ENCODE assay signal across 13 cellular contexts in genomic region chr10:118571123-118571522, GRCh38. TPM values are rescaled to one million over a fixed set of nuclear protein-coding genes. Genes with fewer than 3 reads are reported as not detected.
A peak's percentile ranks its signal among the peaks of the same experiment; 100 is the strongest.
DNase-seq lines count a peak whose midpoint lies in the region; TF ChIP-seq lines count a peak whose summit lies in the region.
"Had no signal": no experiment of that assay in that cellular context is flagged by ENCODE, and none has a peak within 500 bp of the region (broad histone marks: within the 10 kb centered on the region; RNA-seq: fewer than 3 reads in every experiment).

No MANE protein-coding gene starts in this region.

- DNase-seq in adipocyte (ENCODE audit: low read depth) = peak; percentile 73
- peak; percentile 80 for DNase-seq in fibroblast of peridontal ligament (ENCODE audit: extremely low read depth)
- DNase-seq in neural progenitor cell (ENCODE audit: low spot score) = peak; percentile 14
- DNase-seq in transverse colon = no peak
- DNase-seq in KG1 (lab: John Stamatoyannopoulos, UW) = no peak
- no peak for DNase-seq in NCI-H510A treated with DMSO at 0.1 percent for 48 hours (lab: John Stamatoyannopoulos, UW)
- no peak for DNase-seq in RPMI8226
- DNase-seq: amniotic stem cell; endodermal cell; NCI-H1105 treated with DMSO at 0.1 percent for 48 hours; NCI-H510A; stimulated activated naive CD8-positive, alpha-beta T cell treated with anti-CD3 and anti-CD28 coated beads, Interleukin-15, Interleukin-2, amounts not matched to agents 100 U/mL and 50 U/mL, for 24 hours had no signal

- no peaks in the 10 kb centered on the region for H3K9me3 ChIP-seq in adipocyte (ENCODE audit: control insufficient read depth, low read length)
- H3K9me3 ChIP-seq in neural progenitor cell (ENCODE audit: low read depth) = no peaks in the 10 kb centered on the region
- no peaks in the 10 kb centered on the region for H3K9me3 ChIP-seq in transverse colon

- no peaks in the 10 kb centered on the region for H3K79me2 ChIP-seq in neural progenitor cell (ENCODE audit: low read depth)

- WGBS in transverse colon (ENCODE audit: low coverage in 1 of 2), 2 donors = 43% methylated on average over 3 of the region's 3 CpGs; no CpG with 5 or more reads in 1 of the 2 donors

- TF ChIP-seq CTCF in neural progenitor cell (IDR thresholded peaks at IDR 0.05) = no peak
- TF ChIP-seq CTCF in transverse colon (IDR thresholded peaks at IDR 0.05) = no peak

- TF ChIP-seq POLR2A in transverse colon (IDR thresholded peaks at IDR 0.05) = no peak

- intact Hi-C loops in transverse colon (cut with DNase I; ENCODE audit: low total_unique reads) = loop anchor here (5.0 kb wide), 1 partner anchor 66 kb away; no protein-coding TSS in a partner anchor

- no peaks in the 10 kb centered on the region for H3K9me3 Mint-ChIP-seq in neural progenitor cell
- H3K9me3 Mint-ChIP-seq: endodermal cell had no signal

- no peak overlapping the region for H3K27ac ChIP-seq in neural progenitor cell
- peak overlapping the region; percentile 36 to 71 (median 48) for H3K27ac ChIP-seq in transverse colon

- H3K4me3 ChIP-seq in adipocyte (ENCODE audit: low read length) (peak overlapping the region; percentile 49), neural progenitor cell (no peak overlapping the region), transverse colon (no peak overlapping the region)

- H2AFZ ChIP-seq in neural progenitor cell (replicated peaks) = no peak overlapping the region

- H3K4me1 ChIP-seq in adipocyte (ENCODE audit: control insufficient read depth, insufficient read depth, low read length) = peaks cover 43% of the 10 kb centered on the region
- H3K4me1 ChIP-seq in neural progenitor cell = no peaks in the 10 kb centered on the region
- peaks cover 0 to 21% (median 5%) of the 10 kb centered on the region in 4 donors for H3K4me1 ChIP-seq in transverse colon

- H3K9ac ChIP-seq in adipocyte (ENCODE audit: low read length) (peak overlapping the region; percentile 55), neural progenitor cell (no peak overlapping the region)

- peaks cover 8% of the 10 kb centered on the region for H3K4me1 Mint-ChIP-seq in neural progenitor cell
- H3K4me1 Mint-ChIP-seq: endodermal cell had no signal

- no peak for TF ChIP-seq EP300 in transverse colon (IDR thresholded peaks at IDR 0.05; ENCODE audit: low read depth)

- H3K4me2 ChIP-seq in neural progenitor cell = no peak overlapping the region

- no peaks in the 10 kb centered on the region for H3K36me3 Mint-ChIP-seq in neural progenitor cell

- H3K36me3 ChIP-seq in adipocyte (ENCODE audit: control insufficient read depth, insufficient read depth, low read length, severe bottlenecking) = no peaks in the 10 kb centered on the region
- no peaks in the 10 kb centered on the region for H3K36me3 ChIP-seq in neural progenitor cell
- H3K36me3 ChIP-seq in transverse colon = no peaks in the 10 kb centered on the region

- in situ Hi-C loops in transverse colon (cut with MboI; ENCODE audit: low pct_ligation_motif_present in 1 of 4, low pct_unique_long_range_greater_than_20kb in 1 of 4, low sequenced_read_pairs in 3 of 4) = loop anchor here (5.0 to 25.0 kb wide), 5 partner anchors 146 to 316 kb away; no protein-coding TSS in a partner anchor

- H4K20me1 ChIP-seq in neural progenitor cell (ENCODE audit: low read depth) = no peaks in the 10 kb centered on the region

- peaks cover 5% of the 10 kb centered on the region for H3K27me3 Mint-ChIP-seq in neural progenitor cell (ENCODE audit: insufficient read depth, low read depth)

- no peak overlapping the region for H3K27ac Mint-ChIP-seq in neural progenitor cell
- H3K27ac Mint-ChIP-seq: endodermal cell, progenitor cell of endocrine pancreas had no signal

- no peaks in the 10 kb centered on the region for H3F3A ChIP-seq in neural progenitor cell (ENCODE audit: low read depth)

- no peaks in the 10 kb centered on the region for H3K27me3 ChIP-seq in adipocyte (replicated peaks; ENCODE audit: control insufficient read depth, insufficient read depth, low read length)
- H3K27me3 ChIP-seq in neural progenitor cell = no peaks in the 10 kb centered on the region
- no peaks in the 10 kb centered on the region for H3K27me3 ChIP-seq in transverse colon

- no peak overlapping the region for H3K4me3 Mint-ChIP-seq in neural progenitor cell
- H3K4me3 Mint-ChIP-seq: endodermal cell had no signal

RNA-seq across cellular contexts. Expression of gene PRLHR, which starts 24.3 kb away (rescaled TPM):
- total RNA-seq in neural progenitor cell (ENCODE audit: low replicate concordance) (not detected in 2 replicates), transverse colon (not detected)
- total RNA-seq: endodermal cell had no signal

Comparison
In these comparisons a context has a peak if more than half of its experiments do, and no peak if none do; other contexts are left out.
1. DNase-seq: peak in adipocyte (single experiment), fibroblast of peridontal ligament (single experiment) and neural progenitor cell (single experiment); none in transverse colon (single experiment), KG1 (single experiment), NCI-H510A treated with DMSO at 0.1 percent for 48 hours (single experiment) and RPMI8226 (single experiment).